In the genomic region with DNA sequence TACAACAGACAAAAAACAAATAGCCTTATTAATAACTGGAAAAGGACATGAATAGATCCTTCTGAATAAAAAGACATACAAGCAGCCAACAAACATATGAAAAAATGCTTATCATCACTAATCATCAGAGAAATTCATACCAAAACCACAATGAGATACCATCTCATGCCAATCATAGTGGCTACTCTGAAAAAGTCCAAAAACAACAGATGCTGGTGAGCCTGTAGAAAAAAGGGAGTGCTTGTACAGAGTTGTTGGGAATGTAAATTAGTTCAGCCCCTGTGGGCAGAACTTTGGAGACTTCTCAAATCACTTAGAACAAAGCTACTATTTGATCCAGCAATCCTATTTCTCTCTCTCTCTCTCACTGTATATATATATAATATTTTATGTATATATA, we compare ENCODE assay signal across 11 cellular contexts. TPM values are rescaled to one million over a fixed set of nuclear protein-coding genes. Genes with fewer than 3 reads are reported as not detected.
"Had no signal": no experiment of that assay in that cellular context is flagged by ENCODE, and none has a peak within 500 bp of the region (broad histone marks: within the 10 kb centered on the region; RNA-seq: fewer than 3 reads in every experiment).

No MANE protein-coding gene starts in this region.

RNA-seq across cellular contexts. Expression of gene OR4Q3, which starts 8.9 kb away (rescaled TPM):
- total RNA-seq: OCI-LY7, PC-3, PC-9, Peyer's patch, Right ventricle myocardium inferior, Right ventricle myocardium superior, RPMI7951, SJCRH30, SJSA1, SK-MEL-5 had no signal
- polyA plus RNA-seq: SK-N-SH had no signal

RNA-seq across cellular contexts. Expression of gene OR4M1, which starts 21.0 kb away (rescaled TPM):
- total RNA-seq: OCI-LY7, PC-3, PC-9, Peyer's patch, Right ventricle myocardium inferior, Right ventricle myocardium superior, RPMI7951, SJCRH30, SJSA1 had no signal
- polyA plus RNA-seq: SK-N-SH had no signal

RNA-seq across cellular contexts. Expression of gene OR11H2, which starts 38.6 kb away (rescaled TPM):
- total RNA-seq: OCI-LY7, PC-3, PC-9, Peyer's patch, Right ventricle myocardium inferior, Right ventricle myocardium superior, RPMI7951, SJCRH30, SJSA1, SK-MEL-5 had no signal
- polyA plus RNA-seq: SK-N-SH had no signal

RNA-seq across cellular contexts. Expression of gene OR4N2, which starts 51.3 kb away (rescaled TPM):
- total RNA-seq: OCI-LY7, PC-3, PC-9, Peyer's patch, Right ventricle myocardium inferior, Right ventricle myocardium superior, SJCRH30, SJSA1, SK-MEL-5 had no signal
- polyA plus RNA-seq: SK-N-SH had no signal
